ENCODE assay signal across 9 cellular contexts in genomic region chr6:99822741-99823512, GRCh38.
DNase-seq lines count a peak whose midpoint lies in the region; ATAC-seq lines count a peak whose summit lies in the region.
"Had no signal": no experiment of that assay in that cellular context is flagged by ENCODE, and none has a peak within 500 bp of the region (broad histone marks: within the 10 kb centered on the region; RNA-seq: fewer than 3 reads in every experiment).

No MANE protein-coding gene starts in this region.

- H3K27ac Mint-ChIP-seq in activated naive CD8-positive, alpha-beta T cell treated with anti-CD3 and anti-CD28 coated beads for 36 hours, result no peak overlapping the region
- H3K27ac Mint-ChIP-seq: naive B cell had no signal

- peaks cover 7% of the 10 kb centered on the region for H3K4me1 Mint-ChIP-seq in activated naive CD8-positive, alpha-beta T cell treated with anti-CD3 and anti-CD28 coated beads for 36 hours

- peak overlapping the region; percentile 33 for H3K4me3 ChIP-seq in iPS-11a (ENCODE audit: low read depth, low read length)

- peak overlapping the region; percentile 59 for H3K4me3 Mint-ChIP-seq in activated naive CD8-positive, alpha-beta T cell treated with anti-CD3 and anti-CD28 coated beads for 36 hours

- ATAC-seq in HG02981 (IDR thresholded peaks at IDR 0.05; ENCODE audit: unreplicated experiment), result peak; percentile 94

- peaks cover 30% of the 10 kb centered on the region for H3K27me3 Mint-ChIP-seq in activated naive CD8-positive, alpha-beta T cell treated with anti-CD3 and anti-CD28 coated beads for 36 hours

- H3K9me3 Mint-ChIP-seq in activated naive CD8-positive, alpha-beta T cell treated with anti-CD3 and anti-CD28 coated beads for 36 hours, result peaks cover 1% of the 10 kb centered on the region

- no peaks in the 10 kb centered on the region for H3K36me3 Mint-ChIP-seq in activated naive CD8-positive, alpha-beta T cell treated with anti-CD3 and anti-CD28 coated beads for 36 hours
- H3K36me3 Mint-ChIP-seq: naive B cell had no signal

- DNase-seq in A172 (ENCODE audit: low spot score) (peak; percentile 57), GF-D8 (lab: John Stamatoyannopoulos, UW) (peak; percentile 9), NCI-H2171 treated with DMSO at 0.1 percent for 48 hours (lab: John Stamatoyannopoulos, UW) (peak; percentile 80), superior temporal gyrus (ENCODE audit: extremely low spot score) (peak; percentile 67)
- DNase-seq in activated naive CD8-positive, alpha-beta T cell treated with anti-CD3 and anti-CD28 coated beads for 36 hours, result no peak
- no peak for DNase-seq in effector CD8-positive, alpha-beta T cell (lab: John Stamatoyannopoulos, UW)
- DNase-seq: naive B cell had no signal

Comparison
In these comparisons a context has a peak if more than half of its experiments do, and no peak if none do; other contexts are left out.
1. DNase-seq: peak in A172 (single experiment), GF-D8 (single experiment), NCI-H2171 treated with DMSO at 0.1 percent for 48 hours (single experiment) and superior temporal gyrus (single experiment); none in activated naive CD8-positive, alpha-beta T cell treated with anti-CD3 and anti-CD28 coated beads for 36 hours (single experiment) and effector CD8-positive, alpha-beta T cell (single experiment).